Comparison of ENCODE assay signal across 8 cellular contexts in the genomic region with DNA sequence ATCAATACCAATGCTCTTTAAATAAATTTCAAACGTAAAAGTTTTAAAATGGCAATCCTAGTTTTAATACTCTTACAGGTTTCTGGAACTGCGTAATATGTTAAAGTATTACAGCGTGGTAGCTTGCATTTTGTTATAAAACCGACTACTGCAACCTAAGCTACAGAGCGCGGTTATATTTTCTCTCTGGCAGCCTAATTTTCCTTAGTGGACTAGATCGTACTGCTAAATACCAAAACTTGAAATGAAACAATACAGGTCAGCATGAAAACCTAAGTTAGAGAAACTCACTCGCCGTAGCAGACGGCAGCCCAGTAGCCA. TPM values are rescaled to one million over a fixed set of nuclear protein-coding genes. Genes with fewer than 3 reads are reported as not detected.
DNase-seq lines count a peak whose midpoint lies in the region; TF ChIP-seq lines count a peak whose summit lies in the region.

No MANE protein-coding gene starts in this region.

- intact Hi-C loops in posterior vena cava (cut with DNase I) = no loop called here

- peaks cover 42% of the 10 kb centered on the region for H3K4me1 ChIP-seq in skeletal muscle satellite cell (ENCODE audit: control insufficient read depth, insufficient read depth, low read length)

- H3K27me3 ChIP-seq in skeletal muscle satellite cell (ENCODE audit: control insufficient read depth, insufficient read depth, low read length) = no peaks in the 10 kb centered on the region

- H3K9ac ChIP-seq in skeletal muscle satellite cell (ENCODE audit: low read depth, low read length) = peak overlapping the region; percentile 86

- no peaks in the 10 kb centered on the region for H3K9me3 ChIP-seq in skeletal muscle satellite cell (replicated peaks; ENCODE audit: low read length)

- peak overlapping the region; percentile 71 for H3K4me3 ChIP-seq in GM12875 (ENCODE audit: low read depth, low read length)
- peak overlapping the region; percentile 79 for H3K4me3 ChIP-seq in WI38 (ENCODE audit: low read depth, low read length)
- H3K4me3 ChIP-seq in foreskin fibroblast (ENCODE audit: low read depth in 1 of 2, low read length in 2 of 2) = peak overlapping the region; percentile 74 to 78
- peak overlapping the region; percentile 81 for H3K4me3 ChIP-seq in skeletal muscle satellite cell (ENCODE audit: low read length)

- H3K36me3 ChIP-seq in skeletal muscle satellite cell (ENCODE audit: insufficient read depth, low read length) = peaks cover 11% of the 10 kb centered on the region

- TF ChIP-seq CTCF in GM12875 (IDR thresholded peaks at IDR 0.05; ENCODE audit: borderline replicate concordance, insufficient read depth, low read depth, low read length) (no peak), WI38 (IDR thresholded peaks at IDR 0.05; ENCODE audit: low read depth, low read length) (no peak), foreskin fibroblast (IDR thresholded peaks at IDR 0.05; ENCODE audit: low read depth, low read length) (no peak)

- peak overlapping the region; percentile 91 for H3K4me2 ChIP-seq in skeletal muscle satellite cell (ENCODE audit: low read length)

- DNase-seq in foreskin fibroblast (no peak), posterior vena cava (ENCODE audit: low spot score) (no peak), cerebellar nuclear complex (lab: John Stamatoyannopoulos, UW) (no peak), DMS 273 treated with DMSO at 0.1 percent for 48 hours (lab: John Stamatoyannopoulos, UW) (no peak), NCI-H1930 (lab: John Stamatoyannopoulos, UW) (no peak)

RNA-seq across cellular contexts. Expression of a gene that starts 1.2 kb away (rescaled TPM):
- 8.3 and 9.1 TPM in 2 replicates for total RNA-seq in skeletal muscle satellite cell (2012; rRNA removed)
- total RNA-seq in posterior vena cava = 10 to 100 TPM; 37.4 to 52.3 TPM

RNA-seq across cellular contexts. Expression of a gene that starts 1.6 kb away (rescaled TPM):
- 38.3 and 40.2 TPM in 2 replicates for total RNA-seq in skeletal muscle satellite cell (2012; rRNA removed)
- total RNA-seq in posterior vena cava = 10 to 100 TPM; 55.1 to 56.4 TPM
